ENCODE assay signal across 8 cellular contexts in the genomic region with DNA sequence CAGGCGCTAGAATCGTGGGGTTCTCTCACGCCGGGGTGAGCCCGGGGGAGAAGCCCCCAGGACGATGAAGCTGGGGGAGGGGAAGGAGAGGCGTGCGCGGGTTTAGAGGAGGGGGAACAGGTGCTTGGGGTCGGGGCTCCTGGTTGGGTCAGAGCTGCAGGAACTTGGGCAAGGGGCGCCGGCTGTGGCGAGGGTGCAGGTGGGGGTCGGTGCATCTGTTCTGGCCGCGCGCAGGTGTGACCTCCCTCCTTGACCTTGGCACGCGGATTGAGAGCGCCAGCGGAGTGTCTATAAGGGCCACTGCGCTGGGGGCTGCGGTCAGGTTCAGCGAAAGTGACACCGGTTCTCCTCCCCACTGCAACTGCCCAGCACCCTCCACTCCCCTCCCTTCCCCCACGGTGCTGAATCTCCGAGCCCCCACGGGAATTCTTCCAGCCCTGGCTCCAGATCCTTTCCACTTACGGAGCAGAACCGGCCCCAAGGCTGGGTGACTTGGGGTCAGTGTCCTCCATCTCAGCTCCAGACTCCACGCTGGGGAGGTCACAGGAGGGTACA. TPM values are rescaled to one million over a fixed set of nuclear protein-coding genes. Genes with fewer than 3 reads are reported as not detected.
DNase-seq lines count a peak whose midpoint lies in the region; ATAC-seq and TF ChIP-seq lines count a peak whose summit lies in the region.

No MANE protein-coding gene starts in this region.

- H3K9me3 ChIP-seq in ES-I3 (ENCODE audit: control insufficient read depth, insufficient read depth, low read length) (no peaks in the 10 kb centered on the region), MM.1S (replicated peaks; ENCODE audit: insufficient read depth, low read length) (no peaks in the 10 kb centered on the region), iPS-18c (ENCODE audit: control insufficient read depth, insufficient read depth, low read length) (no peaks in the 10 kb centered on the region), skeletal muscle satellite cell (replicated peaks; ENCODE audit: low read length) (no peaks in the 10 kb centered on the region)

- peak overlapping the region; percentile 68 for H3K27ac ChIP-seq in MM.1S (ENCODE audit: low read length)

- DNase-seq in MM.1S (peak; percentile 71), astrocyte of the hippocampus (ENCODE audit: low read depth, low spot score) (peak; percentile 11), CD1c-positive myeloid dendritic cell (ENCODE audit: extremely low spot score) (no peak)

- ATAC-seq in HG02852 (IDR thresholded peaks at IDR 0.05; ENCODE audit: unreplicated experiment) (no peak), HG02981 (IDR thresholded peaks at IDR 0.05; ENCODE audit: unreplicated experiment) (no peak)

- H3K4me3 ChIP-seq in MM.1S (ENCODE audit: low read length) (peak overlapping the region; percentile 97), iPS-18c (ENCODE audit: insufficient read depth, low read depth, low read length) (peak overlapping the region; percentile 99), skeletal muscle satellite cell (ENCODE audit: low read length) (peak overlapping the region; percentile 98)

- H2AFZ ChIP-seq in MM.1S (ENCODE audit: low read length) = peak overlapping the region; percentile 59

- H3K4me2 ChIP-seq in MM.1S (ENCODE audit: low read depth, low read length) (peak overlapping the region; percentile 81), skeletal muscle satellite cell (ENCODE audit: low read length) (peak overlapping the region; percentile 99)

- H3K9me2 ChIP-seq in MM.1S (replicated peaks; ENCODE audit: insufficient read depth, low read length) = no peaks in the 10 kb centered on the region

- no peaks in the 10 kb centered on the region; the same call in 1 of the 2 replicates for H3K4me1 ChIP-seq in ES-I3 (ENCODE audit: insufficient read depth, low read length)
- peaks cover 20% of the 10 kb centered on the region for H3K4me1 ChIP-seq in MM.1S (ENCODE audit: low read length)
- H3K4me1 ChIP-seq in skeletal muscle satellite cell (ENCODE audit: control insufficient read depth, insufficient read depth, low read length) = peaks cover 16% of the 10 kb centered on the region

- H3K36me3 ChIP-seq in ES-I3 (ENCODE audit: insufficient read depth, low read length) = peaks cover 17% of the 10 kb centered on the region
- H3K36me3 ChIP-seq in MM.1S (replicated peaks; ENCODE audit: insufficient read depth, low read length) = no peaks in the 10 kb centered on the region; the same call in 1 of the 2 replicates
- peaks cover 23% of the 10 kb centered on the region for H3K36me3 ChIP-seq in skeletal muscle satellite cell (ENCODE audit: insufficient read depth, low read length)

- no peaks in the 10 kb centered on the region for H3K27me3 ChIP-seq in MM.1S (replicated peaks; ENCODE audit: insufficient read depth, low read length)
- H3K27me3 ChIP-seq in skeletal muscle satellite cell (ENCODE audit: control insufficient read depth, insufficient read depth, low read length) = no peaks in the 10 kb centered on the region

- H4K20me1 ChIP-seq in MM.1S (ENCODE audit: insufficient read depth, low read length) = peaks cover 14% of the 10 kb centered on the region; the same call in 1 of the 2 replicates

- peaks cover 18% of the 10 kb centered on the region for H3F3A ChIP-seq in MM.1S (ENCODE audit: insufficient read depth, low read length)

- no peak for TF ChIP-seq CTCF in MM.1S (IDR thresholded peaks at IDR 0.05; ENCODE audit: low read length)

- peaks cover 75% of the 10 kb centered on the region for H3K79me2 ChIP-seq in MM.1S (ENCODE audit: low read length)

- H3K9ac ChIP-seq in ES-I3 (ENCODE audit: low read depth, low read length) (peak overlapping the region; percentile 84), MM.1S (ENCODE audit: low read length) (peak overlapping the region; percentile 75), skeletal muscle satellite cell (ENCODE audit: low read depth, low read length) (peak overlapping the region; percentile 45)

RNA-seq across cellular contexts. Expression of gene TMEM38A, which starts 0.6 kb away (rescaled TPM):
- total RNA-seq in skeletal muscle satellite cell (2012; rRNA removed) = 1.0 and 1.5 TPM in 2 replicates

RNA-seq across cellular contexts. Expression of gene SMIM7, which starts 1.6 kb away (rescaled TPM):
- 62.6 and 70.8 TPM in 2 replicates for total RNA-seq in skeletal muscle satellite cell (2012; rRNA removed)

RNA-seq across cellular contexts. Expression of gene MED26, which starts 33.6 kb away (rescaled TPM):
- total RNA-seq in skeletal muscle satellite cell (2012; rRNA removed) = 5.6 and 7.2 TPM in 2 replicates

RNA-seq across cellular contexts. Expression of gene NWD1, which starts 58.1 kb away (rescaled TPM):
- total RNA-seq in skeletal muscle satellite cell (2012; rRNA removed) = not detected in 2 replicates
